In the genomic region with DNA sequence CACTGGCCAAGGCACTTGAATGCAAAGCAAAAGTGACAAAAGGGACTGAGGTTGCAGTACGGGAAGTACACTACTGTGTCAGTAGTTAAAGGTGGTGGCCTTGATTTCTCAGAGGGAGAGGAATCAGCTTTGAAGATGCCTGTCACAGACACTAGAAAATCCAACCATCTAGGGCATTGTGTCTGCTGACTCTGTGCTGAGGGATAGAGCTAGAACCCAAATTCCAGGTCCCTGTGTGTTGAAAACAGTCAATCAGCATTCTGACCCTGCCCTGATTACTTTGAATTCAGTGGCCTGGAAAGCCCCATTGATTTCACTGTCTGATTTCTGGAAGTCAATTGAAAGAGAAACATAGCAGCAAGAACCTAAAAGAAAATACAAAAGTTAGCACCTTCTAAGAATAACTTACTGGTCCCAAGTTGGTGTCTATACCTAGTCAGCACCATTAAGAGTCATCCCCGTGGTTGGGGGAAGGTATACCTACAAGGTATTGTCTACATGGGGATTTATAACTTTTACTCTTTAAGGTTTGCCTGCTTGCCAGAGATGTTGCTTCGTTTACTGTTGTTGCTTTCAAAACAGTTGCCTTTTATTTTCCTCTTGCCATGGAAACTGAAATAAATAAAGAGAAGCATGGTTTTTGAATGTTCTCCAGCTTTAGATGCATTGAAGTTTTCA, we compare ENCODE assay signal across 8 cellular contexts.
DNase-seq lines count a peak whose midpoint lies in the region; ATAC-seq and TF ChIP-seq lines count a peak whose summit lies in the region.

No MANE protein-coding gene starts in this region.

- peak overlapping the region; percentile 69 for H3K4me3 Mint-ChIP-seq in activated T-helper 17 cell treated with anti-CD3 and anti-CD28 coated beads, Interleukin-2, amount 50 U/mL, for 72 hours

- no peaks in the 10 kb centered on the region for H3K9me3 Mint-ChIP-seq in activated T-helper 17 cell treated with anti-CD3 and anti-CD28 coated beads, Interleukin-2, amount 50 U/mL, for 72 hours

- peak overlapping the region; percentile 95 for H3K27ac Mint-ChIP-seq in activated T-helper 17 cell treated with anti-CD3 and anti-CD28 coated beads, Interleukin-2, amount 50 U/mL, for 72 hours

- intact Hi-C loops in ovary (cut with DNase I) = no loop called here

- H2AFZ ChIP-seq in smooth muscle cell (ENCODE audit: low read depth) = no peak overlapping the region

- 93% methylated on average over 3 of the region's 3 CpGs for WGBS in smooth muscle cell (ENCODE audit: low lambda C conversion rate)
- WGBS in ovary, 3 donors = 36 to 52% (median 39%) methylated on average over 3 of the region's 3 CpGs

- no peaks in the 10 kb centered on the region for H3K27me3 Mint-ChIP-seq in activated T-helper 17 cell treated with anti-CD3 and anti-CD28 coated beads, Interleukin-2, amount 50 U/mL, for 72 hours

- no peaks in the 10 kb centered on the region for H3K36me3 Mint-ChIP-seq in activated T-helper 17 cell treated with anti-CD3 and anti-CD28 coated beads, Interleukin-2, amount 50 U/mL, for 72 hours (ENCODE audit: low read depth)

- TF ChIP-seq POLR2A in ovary (IDR thresholded peaks at IDR 0.05) = no peak

- H3K4me1 ChIP-seq in smooth muscle cell (ENCODE audit: low read depth) (no peaks in the 10 kb centered on the region), ovary (ENCODE audit: insufficient read depth) (no peaks in the 10 kb centered on the region)

- H3K4me3 ChIP-seq in smooth muscle cell (no peak overlapping the region), ovary (no peak overlapping the region)

- H3K36me3 ChIP-seq in smooth muscle cell (ENCODE audit: low read depth) (no peaks in the 10 kb centered on the region), ovary (no peaks in the 10 kb centered on the region)

- TF ChIP-seq CTCF in smooth muscle cell (IDR thresholded peaks at IDR 0.05; ENCODE audit: borderline replicate concordance, insufficient read depth, poor library complexity, severe bottlenecking) (no peak), ovary (IDR thresholded peaks at IDR 0.05) (no peak)

- in situ Hi-C loops in ACHN (cut with HindIII; ENCODE audit: low pct_ligation_motif_present, low pct_unique_long_range_greater_than_20kb, low sequenced_read_pairs) = no loop called here

- ATAC-seq in GM19324 (IDR thresholded peaks at IDR 0.05; ENCODE audit: low FRiP score, unreplicated experiment) (peak; percentile 54), HG03060 (IDR thresholded peaks at IDR 0.05; ENCODE audit: low read depth, unreplicated experiment) (peak; percentile 32), GM19035 (IDR thresholded peaks at IDR 0.05; ENCODE audit: unreplicated experiment) (no peak)
- peak; percentile 77 for ATAC-seq in activated T-helper 17 cell treated with anti-CD3 and anti-CD28 coated beads, Interleukin-2, amount 50 U/mL, for 72 hours (replicated peaks)

- H3K27ac ChIP-seq in smooth muscle cell (ENCODE audit: low read depth) = no peak overlapping the region
- H3K27ac ChIP-seq in ovary = no peak overlapping the region

- TF ChIP-seq EP300 in ovary (IDR thresholded peaks at IDR 0.05) = no peak

- H4K20me1 ChIP-seq in smooth muscle cell (ENCODE audit: low read depth) = no peaks in the 10 kb centered on the region

- no peaks in the 10 kb centered on the region for H3K79me2 ChIP-seq in smooth muscle cell (ENCODE audit: low read depth)

- H3K4me1 Mint-ChIP-seq in activated T-helper 17 cell treated with anti-CD3 and anti-CD28 coated beads, Interleukin-2, amount 50 U/mL, for 72 hours = peaks cover 24% of the 10 kb centered on the region

- H3K4me2 ChIP-seq in smooth muscle cell = no peak overlapping the region

- H3K27me3 ChIP-seq in smooth muscle cell (ENCODE audit: low read depth) (no peaks in the 10 kb centered on the region), ovary (no peaks in the 10 kb centered on the region)

- DNase-seq in smooth muscle cell (lab: John Stamatoyannopoulos, UW; ENCODE audit: unreplicated experiment) = no peak
- DNase-seq in COR-L47 (lab: John Stamatoyannopoulos, UW) = no peak
- no peak for DNase-seq in ACHN
- DNase-seq in ovary = no peak

- no peaks in the 10 kb centered on the region for H3K9me3 ChIP-seq in smooth muscle cell (replicated peaks; ENCODE audit: low read depth)
- no peaks in the 10 kb centered on the region for H3K9me3 ChIP-seq in ovary

- H3K9ac ChIP-seq in smooth muscle cell (ENCODE audit: low read depth) = peak overlapping the region; percentile 14

- H3F3A ChIP-seq in smooth muscle cell (ENCODE audit: low read depth) = no peaks in the 10 kb centered on the region
